13 cellular contexts compared by ENCODE assay signal in genomic region chr22:33811208-33811607, GRCh38.
A peak's percentile ranks its signal among the peaks of the same experiment; 100 is the strongest.
DNase-seq lines count a peak whose midpoint lies in the region; ATAC-seq and TF ChIP-seq lines count a peak whose summit lies in the region.
"Had no signal": no experiment of that assay in that cellular context is flagged by ENCODE, and none has a peak within 500 bp of the region (broad histone marks: within the 10 kb centered on the region; RNA-seq: fewer than 3 reads in every experiment).

No MANE protein-coding gene starts in this region.

- DNase-seq in NCI-H146 (lab: John Stamatoyannopoulos, UW) (peak; percentile 82), colonic mucosa (no peak), mesendoderm (no peak), thoracic aorta (ENCODE audit: low spot score) (no peak), OCI-M2 (lab: John Stamatoyannopoulos, UW; ENCODE audit: unreplicated experiment) (no peak)
- no peak for DNase-seq in effector memory CD4-positive, alpha-beta T cell
- DNase-seq: activated naive CD8-positive, alpha-beta T cell treated with anti-CD3 and anti-CD28 coated beads, Interleukin-2, amount 50 U/mL, for 24 hours; activated T-cell treated with anti-CD3 and anti-CD28 coated beads, Interleukin-2, amount 50 U/mL, for 48 hours; BE2C; KBM-7; NCI-H1436; SK-N-SH had no signal

- no peak overlapping the region for H4K8ac ChIP-seq in mesendoderm (ENCODE audit: low read depth, low read length)

- intact Hi-C loops in colonic mucosa (cut with DNase I), result no loop called here

- H2BK120ac ChIP-seq in mesendoderm (ENCODE audit: low read depth, low read length), result no peak overlapping the region

- no peak overlapping the region for H2BK15ac ChIP-seq in mesendoderm (replicated peaks; ENCODE audit: low read depth)

- H3K79me1 ChIP-seq in mesendoderm (ENCODE audit: low read length), result peaks cover 7% of the 10 kb centered on the region

- H3K4me2 ChIP-seq in mesendoderm (ENCODE audit: low read length), result no peak overlapping the region
- H3K4me2 ChIP-seq: SK-N-SH had no signal

- peaks cover 17% of the 10 kb centered on the region for H3K79me2 ChIP-seq in mesendoderm (ENCODE audit: control insufficient read depth, insufficient read depth, low read length)

- no peak overlapping the region for H3K23ac ChIP-seq in mesendoderm (ENCODE audit: low read length)

- no peak overlapping the region for H3K56ac ChIP-seq in mesendoderm (ENCODE audit: low read length)

- H3K4me1 ChIP-seq in colonic mucosa, result no peaks in the 10 kb centered on the region
- peaks cover 11% of the 10 kb centered on the region for H3K4me1 ChIP-seq in mesendoderm (ENCODE audit: control insufficient read depth, low read depth, low read length)
- peaks cover 0 to 27% of the 10 kb centered on the region in 2 donors for H3K4me1 ChIP-seq in thoracic aorta (ENCODE audit: control insufficient read depth in 1 of 2, low read depth in 2 of 2)
- no peaks in the 10 kb centered on the region for H3K4me1 ChIP-seq in effector memory CD4-positive, alpha-beta T cell (ENCODE audit: control insufficient read depth, insufficient read depth, low read length, poor library complexity, severe bottlenecking)
- H3K4me1 ChIP-seq: BE2C had no signal

- H2BK5ac ChIP-seq in mesendoderm (ENCODE audit: low read length), result peak overlapping the region; percentile 12

- no peak overlapping the region for H4K5ac ChIP-seq in mesendoderm (ENCODE audit: low read length)

- H3K4me3 ChIP-seq in colonic mucosa (no peak overlapping the region), mesendoderm (ENCODE audit: low read length) (no peak overlapping the region), thoracic aorta (no peak overlapping the region)
- H3K4me3 ChIP-seq in effector memory CD4-positive, alpha-beta T cell (ENCODE audit: insufficient read depth, low read depth, low read length, poor library complexity, severe bottlenecking), result no peak overlapping the region

- H3K9me3 ChIP-seq in colonic mucosa (no peaks in the 10 kb centered on the region), thoracic aorta (no peaks in the 10 kb centered on the region)
- no peaks in the 10 kb centered on the region for H3K9me3 ChIP-seq in effector memory CD4-positive, alpha-beta T cell (ENCODE audit: control insufficient read depth, low read length)
- H3K9me3 ChIP-seq: BE2C had no signal

- H3K27ac ChIP-seq in colonic mucosa (peak overlapping the region; percentile 44), mesendoderm (ENCODE audit: low read depth, low read length) (no peak overlapping the region), thoracic aorta (peak overlapping the region; percentile 7 to 55)
- no peak overlapping the region for H3K27ac ChIP-seq in effector memory CD4-positive, alpha-beta T cell (ENCODE audit: insufficient read depth, low read length, poor library complexity, severe bottlenecking)

- no peak for TF ChIP-seq CTCF in colonic mucosa (IDR thresholded peaks at IDR 0.05)
- TF ChIP-seq CTCF in thoracic aorta (IDR thresholded peaks at IDR 0.05), result no peak

- H3K27me3 ChIP-seq in colonic mucosa (no peaks in the 10 kb centered on the region), mesendoderm (ENCODE audit: insufficient read depth, low read length, poor library complexity) (no peaks in the 10 kb centered on the region), thoracic aorta (replicated peaks; ENCODE audit: insufficient read depth) (no peaks in the 10 kb centered on the region)
- no peaks in the 10 kb centered on the region for H3K27me3 ChIP-seq in effector memory CD4-positive, alpha-beta T cell (replicated peaks; ENCODE audit: control insufficient read depth, insufficient read depth, low read length, poor library complexity, severe bottlenecking)
- H3K27me3 ChIP-seq: BE2C had no signal

- H3K9ac ChIP-seq in colonic mucosa (ENCODE audit: low read depth in 2 of 2, low read length in 2 of 2) (peak overlapping the region in 1 of 2 donors; percentile 2), mesendoderm (ENCODE audit: low read length) (no peak overlapping the region)
- H3K9ac ChIP-seq: SK-N-SH had no signal

- H3K4ac ChIP-seq in mesendoderm (ENCODE audit: low read depth, low read length), result no peak overlapping the region

- no peak overlapping the region for H3K18ac ChIP-seq in mesendoderm (ENCODE audit: low read length)

- no peaks in the 10 kb centered on the region for H3K36me3 ChIP-seq in colonic mucosa
- no peaks in the 10 kb centered on the region for H3K36me3 ChIP-seq in mesendoderm (ENCODE audit: control insufficient read depth, insufficient read depth, low read length)
- no peaks in the 10 kb centered on the region for H3K36me3 ChIP-seq in thoracic aorta
- H3K36me3 ChIP-seq in effector memory CD4-positive, alpha-beta T cell (ENCODE audit: control insufficient read depth, insufficient read depth, low read length), result no peaks in the 10 kb centered on the region
- H3K36me3 ChIP-seq: BE2C had no signal

- WGBS in mesendoderm (ENCODE audit: extremely low coverage, insufficient coverage, low lambda C conversion rate), result no CpG with 5 or more reads among the region's 4 CpGs

- ATAC-seq in thoracic aorta (ENCODE audit: insufficient number of reproducible peaks, low FRiP score, low read depth) (no peak), GM18870 (IDR thresholded peaks at IDR 0.05; ENCODE audit: unreplicated experiment) (no peak)
- ATAC-seq: activated naive CD8-positive, alpha-beta T cell treated with anti-CD3 and anti-CD28 coated beads, Interleukin-2, amount 50 U/mL, for 24 hours had no signal

- no peak overlapping the region for H2AK5ac ChIP-seq in mesendoderm (ENCODE audit: low read length)

Comparison
In these comparisons a context has a peak if more than half of its experiments do, and no peak if none do; other contexts are left out.
1. H3K27ac ChIP-seq: peak in colonic mucosa (single experiment) and thoracic aorta (2 of 2); none in mesendoderm (single experiment) and effector memory CD4-positive, alpha-beta T cell (single experiment).